In the genomic region with DNA sequence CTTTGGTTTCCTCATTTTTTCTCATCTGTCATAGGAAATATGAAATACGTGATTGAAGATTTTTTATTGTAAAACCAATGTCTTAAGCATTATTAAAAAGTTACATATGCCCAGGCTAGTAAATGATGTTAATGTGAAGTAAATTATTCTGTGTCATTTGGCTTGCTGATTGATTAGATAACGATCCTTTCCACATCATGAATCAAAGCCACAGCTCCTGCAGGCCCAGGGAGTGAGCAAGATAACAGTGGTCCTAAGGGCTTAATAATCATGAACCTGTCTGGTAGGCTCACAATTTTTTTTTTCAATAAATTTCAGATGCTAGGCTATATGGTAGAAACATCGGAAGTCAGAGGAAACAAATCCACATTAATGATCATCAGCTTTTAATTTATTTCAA, we compare ENCODE assay signal across 1 cellular context.
TF ChIP-seq lines count a peak whose summit lies in the region.

No MANE protein-coding gene starts in this region.

TF ChIP-seq in SK-N-SH treated with all-trans-retinoic acid at 6 μM for 48 hours, 23 proteins besides CTCF, POLR2A, EP300 and RAD21 (continued from another document):
- TF ChIP-seq, protein P1, sequence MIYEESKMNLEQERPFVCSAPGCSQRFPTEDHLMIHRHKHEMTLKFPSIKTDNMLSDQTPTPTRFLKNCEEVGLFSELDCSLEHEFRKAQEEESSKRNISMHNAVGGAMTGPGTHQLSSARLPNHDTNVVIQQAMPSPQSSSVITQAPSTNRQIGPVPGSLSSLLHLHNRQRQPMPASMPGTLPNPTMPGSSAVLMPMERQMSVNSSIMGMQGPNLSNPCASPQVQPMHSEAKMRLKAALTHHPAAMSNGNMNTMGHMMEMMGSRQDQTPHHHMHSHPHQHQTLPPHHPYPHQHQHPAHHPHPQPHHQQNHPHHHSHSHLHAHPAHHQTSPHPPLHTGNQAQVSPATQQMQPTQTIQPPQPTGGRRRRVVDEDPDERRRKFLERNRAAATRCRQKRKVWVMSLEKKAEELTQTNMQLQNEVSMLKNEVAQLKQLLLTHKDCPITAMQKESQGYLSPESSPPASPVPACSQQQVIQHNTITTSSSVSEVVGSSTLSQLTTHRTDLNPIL (CRISPR knock-in tag; IDR thresholded peaks at IDR 0.05; ENCODE audit: low read depth): no peak
- TF ChIP-seq ESRRG (CRISPR knock-in tag; IDR thresholded peaks at IDR 0.05) (no peak), ARNTL (CRISPR knock-in tag; IDR thresholded peaks at IDR 0.05; ENCODE audit: borderline replicate concordance, low read depth) (no peak)
